Comparison of ENCODE assay signal across 8 cellular contexts in genomic region chr10:89213191-89213808, GRCh38. TPM values are rescaled to one million over a fixed set of nuclear protein-coding genes. Genes with fewer than 3 reads are reported as not detected.
DNase-seq lines count a peak whose midpoint lies in the region; ATAC-seq and TF ChIP-seq lines count a peak whose summit lies in the region.

No MANE protein-coding gene starts in this region.

- peak; percentile 67 for DNase-seq in DMS53 (lab: John Stamatoyannopoulos, UW)
- DNase-seq in Jurkat, Clone E6-1 (ENCODE audit: low read depth, low spot score), result peak; percentile 32
- no peak for DNase-seq in glutamatergic neuron
- no peak for DNase-seq in sigmoid colon
- no peak for DNase-seq in activated T-cell treated with anti-CD3 and anti-CD28 coated beads, Interleukin-2, amount 50 U/mL, for 24 hours
- DNase-seq in lower leg skin (ENCODE audit: low spot score in 2 of 2), result no peak

- no peak for TF ChIP-seq POLR2A in sigmoid colon (IDR thresholded peaks at IDR 0.05)
- TF ChIP-seq POLR2A in lower leg skin (IDR thresholded peaks at IDR 0.05), result no peak

- intact Hi-C loops in sigmoid colon (cut with DNase I), result loop anchor here (1.0 to 2.0 kb wide), 2 partner anchors 183 to 378 kb away; no protein-coding TSS in a partner anchor
- intact Hi-C loops in lower leg skin (cut with DNase I; ENCODE audit: low total_unique reads), result no loop called here

- H3K27ac ChIP-seq in VCaP (peak overlapping the region; percentile 47), sigmoid colon (no peak overlapping the region)

- no peaks in the 10 kb centered on the region for H3K36me3 Mint-ChIP-seq in glutamatergic neuron (ENCODE audit: unreplicated experiment)
- H3K36me3 Mint-ChIP-seq in activated T-cell treated with anti-CD3 and anti-CD28 coated beads, Interleukin-2, amount 50 U/mL, for 24 hours (ENCODE audit: low read depth), result peaks cover 12% of the 10 kb centered on the region

- H3K27me3 Mint-ChIP-seq in glutamatergic neuron (ENCODE audit: unreplicated experiment), result no peaks in the 10 kb centered on the region
- H3K27me3 Mint-ChIP-seq in activated T-cell treated with anti-CD3 and anti-CD28 coated beads, Interleukin-2, amount 50 U/mL, for 24 hours, result peaks cover 29% of the 10 kb centered on the region

- H3K4me3 ChIP-seq in Jurkat, Clone E6-1 (ENCODE audit: low read length), result no peak overlapping the region
- H3K4me3 ChIP-seq in sigmoid colon, result no peak overlapping the region
- no peak overlapping the region for H3K4me3 ChIP-seq in lower leg skin (ENCODE audit: low read depth, poor library complexity, severe bottlenecking)

- no peak for ATAC-seq in GM19397 (IDR thresholded peaks at IDR 0.05; ENCODE audit: unreplicated experiment)

- H3K27ac Mint-ChIP-seq in glutamatergic neuron (ENCODE audit: unreplicated experiment), result no peak overlapping the region
- H3K27ac Mint-ChIP-seq in activated T-cell treated with anti-CD3 and anti-CD28 coated beads, Interleukin-2, amount 50 U/mL, for 24 hours, result no peak overlapping the region

- H3K9me3 ChIP-seq in sigmoid colon, result no peaks in the 10 kb centered on the region

- peaks cover 0 to 16% (median 0%) of the 10 kb centered on the region in 4 donors for H3K36me3 ChIP-seq in sigmoid colon

- TF ChIP-seq EP300 in sigmoid colon (IDR thresholded peaks at IDR 0.05), result no peak

- 30 to 42% methylated on average over 8 of the region's 8 CpGs for WGBS in sigmoid colon, 2 donors
- WGBS in lower leg skin, 2 donors, result 35 to 37% methylated on average over 8 of the region's 8 CpGs

- peaks cover 0 to 14% (median 7%) of the 10 kb centered on the region in 4 donors for H3K4me1 ChIP-seq in sigmoid colon

- peaks cover 1% of the 10 kb centered on the region for H3K9me3 Mint-ChIP-seq in glutamatergic neuron (ENCODE audit: unreplicated experiment)
- H3K9me3 Mint-ChIP-seq in activated T-cell treated with anti-CD3 and anti-CD28 coated beads, Interleukin-2, amount 50 U/mL, for 24 hours, result no peaks in the 10 kb centered on the region

- no peak overlapping the region for H3K4me3 Mint-ChIP-seq in glutamatergic neuron (ENCODE audit: unreplicated experiment)
- H3K4me3 Mint-ChIP-seq in activated T-cell treated with anti-CD3 and anti-CD28 coated beads, Interleukin-2, amount 50 U/mL, for 24 hours, result no peak overlapping the region

- H3K27me3 ChIP-seq in sigmoid colon, result peaks cover 0 to 26% (median 1%) of the 10 kb centered on the region in 3 donors

- H3K4me1 Mint-ChIP-seq in glutamatergic neuron (ENCODE audit: low read depth, unreplicated experiment), result peaks cover 8% of the 10 kb centered on the region
- H3K4me1 Mint-ChIP-seq in activated T-cell treated with anti-CD3 and anti-CD28 coated beads, Interleukin-2, amount 50 U/mL, for 24 hours (ENCODE audit: low read depth), result peaks cover 14% of the 10 kb centered on the region

- TF ChIP-seq CTCF in VCaP (conservative IDR thresholded peaks at IDR 0.05) (peak; percentile 88), glutamatergic neuron (IDR thresholded peaks at IDR 0.05; ENCODE audit: partially characterized antibody, unreplicated experiment) (peak; percentile 68), sigmoid colon (IDR thresholded peaks at IDR 0.05) (peak; percentile 55 to 69 (median 58)), lower leg skin (IDR thresholded peaks at IDR 0.05) (peak in 1 of 3 donors; percentile 58)

RNA-seq across cellular contexts. Expression of gene CH25H, which starts 6.2 kb away (rescaled TPM):
- not detected for polyA plus RNA-seq in Jurkat, Clone E6-1 (2012; ENCODE audit: insufficient read depth, insufficient read length)
- total RNA-seq in glutamatergic neuron (ENCODE audit: unreplicated experiment) (0.25 TPM), sigmoid colon (1 to 10 TPM in 3 of 4 donors, not detected in 1; 1.4 to 6.7 (median 2.1) TPM), lower leg skin (1 to 10 TPM in 2 of 4 donors, under 1 TPM in 2; 0.45 to 2.8 (median 0.97) TPM)
- polyA plus RNA-seq in sigmoid colon, result 1 to 10 TPM in 1 of 3 donors, under 1 TPM in 1, not detected in 1; 0.60 to 3.2 TPM

RNA-seq across cellular contexts. Expression of gene LIPA, which starts 38.3 kb away (rescaled TPM):
- polyA plus RNA-seq in Jurkat, Clone E6-1 (2012; ENCODE audit: insufficient read depth, insufficient read length), result 36.4 TPM
- total RNA-seq in glutamatergic neuron (ENCODE audit: unreplicated experiment), result 22.0 TPM
- 10 to 100 TPM; 23.1 to 35.7 (median 31.4) TPM for total RNA-seq in sigmoid colon
- 100 to 1,000 TPM in 1 of 3 donors, 10 to 100 TPM in 2; 31.2 to 240 (median 37.6) TPM for polyA plus RNA-seq in sigmoid colon
- 10 to 100 TPM; 12.5 to 22.8 (median 18.0) TPM for total RNA-seq in lower leg skin

Comparison
In these comparisons a context has a peak if more than half of its experiments do, and no peak if none do; other contexts are left out.
1. DNase-seq: peak in DMS53 (single experiment) and Jurkat, Clone E6-1 (single experiment); none in glutamatergic neuron (single experiment), sigmoid colon (single experiment), activated T-cell treated with anti-CD3 and anti-CD28 coated beads, Interleukin-2, amount 50 U/mL, for 24 hours (single experiment) and lower leg skin (0 of 2).